ENCODE assay signal across 8 cellular contexts in the genomic region with DNA sequence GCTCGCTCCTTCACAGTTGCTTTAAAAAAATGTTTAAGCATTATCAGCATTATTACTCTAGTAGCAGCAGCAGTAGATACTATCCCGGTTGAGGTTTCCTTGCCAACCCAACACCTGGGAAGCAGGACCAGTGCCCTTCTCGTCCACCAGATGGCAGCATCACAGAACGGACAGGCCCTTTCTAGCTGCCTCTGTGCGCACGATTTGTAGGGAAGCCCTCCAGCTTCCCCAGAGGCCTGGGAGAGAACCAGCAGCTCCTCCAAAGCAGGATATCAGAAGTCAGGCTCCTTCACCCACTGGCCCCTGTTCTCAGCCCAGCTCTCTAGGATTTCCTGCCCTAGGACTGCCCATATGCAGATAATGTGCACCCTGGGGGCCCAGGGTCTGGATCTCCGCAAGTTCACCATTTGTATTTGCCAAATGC. TPM values are rescaled to one million over a fixed set of nuclear protein-coding genes. Genes with fewer than 3 reads are reported as not detected.
DNase-seq lines count a peak whose midpoint lies in the region; ATAC-seq and TF ChIP-seq lines count a peak whose summit lies in the region.

No MANE protein-coding gene starts in this region.

- peaks cover 0 to 2% of the 10 kb centered on the region in 2 donors for H3K9me3 Mint-ChIP-seq in activated T-cell treated with anti-CD3 and anti-CD28 coated beads, Interleukin-2, amount 50 U/mL, for 72 hours
- H3K9me3 Mint-ChIP-seq in neural progenitor cell = no peaks in the 10 kb centered on the region

- H2AFZ ChIP-seq in neural progenitor cell (replicated peaks) = peak overlapping the region; percentile 93

- H4K20me1 ChIP-seq in neural progenitor cell (ENCODE audit: low read depth) = no peaks in the 10 kb centered on the region

- intact Hi-C loops in stomach (cut with DNase I; ENCODE audit: low total_unique reads) = loop anchor here (10.0 kb wide), 1 partner anchor 507 kb away; no protein-coding TSS in a partner anchor

- H3K4me1 ChIP-seq in Peyer's patch (no peaks in the 10 kb centered on the region), neural progenitor cell (no peaks in the 10 kb centered on the region), stomach (peaks cover 0 to 4% (median 2%) of the 10 kb centered on the region in 4 donors)

- no peak overlapping the region for H3K9ac ChIP-seq in neural progenitor cell

- peak; percentile 33 to 81 (median 77) for TF ChIP-seq CTCF in Peyer's patch (IDR thresholded peaks at IDR 0.05)
- peak; percentile 100 for TF ChIP-seq CTCF in fibroblast of the aortic adventitia (IDR thresholded peaks at IDR 0.05; ENCODE audit: insufficient read depth, low read length)
- TF ChIP-seq CTCF in neural progenitor cell (IDR thresholded peaks at IDR 0.05) = peak; percentile 98
- TF ChIP-seq CTCF in stomach (IDR thresholded peaks at IDR 0.05) = peak in 5 of 7 experiments; percentile 74 to 93 (median 85)

- peak; percentile 88 for ATAC-seq in GM21576 (IDR thresholded peaks at IDR 0.05; ENCODE audit: unreplicated experiment)
- peak; percentile 83 for ATAC-seq in activated T-cell treated with anti-CD3 and anti-CD28 coated beads, Interleukin-2, amount 50 U/mL, for 72 hours (replicated peaks in 1 of 2)

- H3K4me3 Mint-ChIP-seq in activated T-cell treated with anti-CD3 and anti-CD28 coated beads, Interleukin-2, amount 50 U/mL, for 72 hours = no peak overlapping the region
- no peak overlapping the region for H3K4me3 Mint-ChIP-seq in neural progenitor cell

- no peaks in the 10 kb centered on the region for H3K27me3 Mint-ChIP-seq in activated T-cell treated with anti-CD3 and anti-CD28 coated beads, Interleukin-2, amount 50 U/mL, for 72 hours (ENCODE audit: low read depth)
- no peaks in the 10 kb centered on the region for H3K27me3 Mint-ChIP-seq in neural progenitor cell (ENCODE audit: insufficient read depth, low read depth)

- H3K4me1 Mint-ChIP-seq in activated T-cell treated with anti-CD3 and anti-CD28 coated beads, Interleukin-2, amount 50 U/mL, for 72 hours (ENCODE audit: low read depth) = no peaks in the 10 kb centered on the region
- H3K4me1 Mint-ChIP-seq in neural progenitor cell = no peaks in the 10 kb centered on the region

- 3 to 18% (median 15%) methylated on average over 6 to 7 of the region's 7 CpGs for whole genome bisulfite sequencing in stomach, 5 donors

- no peak overlapping the region for H3K27ac Mint-ChIP-seq in activated T-cell treated with anti-CD3 and anti-CD28 coated beads, Interleukin-2, amount 50 U/mL, for 72 hours
- no peak overlapping the region for H3K27ac Mint-ChIP-seq in neural progenitor cell

- H3K36me3 ChIP-seq in Peyer's patch (no peaks in the 10 kb centered on the region), neural progenitor cell (no peaks in the 10 kb centered on the region), stomach (no peaks in the 10 kb centered on the region)

- H3K9me3 ChIP-seq in Peyer's patch (no peaks in the 10 kb centered on the region), neural progenitor cell (ENCODE audit: low read depth) (no peaks in the 10 kb centered on the region), stomach (no peaks in the 10 kb centered on the region)

- H3K4me3 ChIP-seq in Peyer's patch (no peak overlapping the region), fibroblast of the aortic adventitia (ENCODE audit: low read depth, low read length) (no peak overlapping the region), neural progenitor cell (no peak overlapping the region), stomach (no peak overlapping the region)

- TF ChIP-seq POLR2A in Peyer's patch (IDR thresholded peaks at IDR 0.05) (no peak), stomach (IDR thresholded peaks at IDR 0.05) (no peak)

- H3K27me3 ChIP-seq in Peyer's patch (no peaks in the 10 kb centered on the region), neural progenitor cell (no peaks in the 10 kb centered on the region), stomach (peaks cover 0 to 13% (median 0%) of the 10 kb centered on the region in 3 donors)

- H3K79me2 ChIP-seq in neural progenitor cell (ENCODE audit: low read depth) = no peaks in the 10 kb centered on the region

- no peak overlapping the region for H3K4me2 ChIP-seq in neural progenitor cell

- no peaks in the 10 kb centered on the region for H3F3A ChIP-seq in neural progenitor cell (ENCODE audit: low read depth)

- no peaks in the 10 kb centered on the region for H3K36me3 Mint-ChIP-seq in activated T-cell treated with anti-CD3 and anti-CD28 coated beads, Interleukin-2, amount 50 U/mL, for 72 hours (ENCODE audit: insufficient read depth in 2 of 2)
- no peaks in the 10 kb centered on the region for H3K36me3 Mint-ChIP-seq in neural progenitor cell

- no peak overlapping the region for H3K27ac ChIP-seq in Peyer's patch
- H3K27ac ChIP-seq in neural progenitor cell = no peak overlapping the region
- no peak overlapping the region for H3K27ac ChIP-seq in stomach

- no peak for TF ChIP-seq EP300 in stomach (IDR thresholded peaks at IDR 0.05)

- DNase-seq in DMS153 (lab: John Stamatoyannopoulos, UW) (peak; percentile 66), LHCN-M2 (ENCODE audit: low read depth) (peak; percentile 89), Peyer's patch (peak; percentile 49 to 87 (median 70)), fibroblast of the aortic adventitia (ENCODE audit: low read depth) (peak; percentile 85), neural progenitor cell (ENCODE audit: low spot score) (peak; percentile 90), stomach (peak; percentile 82)
- DNase-seq in activated T-cell treated with anti-CD3 and anti-CD28 coated beads, Interleukin-2, amount 50 U/mL, for 72 hours = peak; percentile 67 to 70

RNA-seq across cellular contexts. Expression of gene ESYT3, which starts 16.8 kb away (rescaled TPM):
- total RNA-seq in LHCN-M2 (2014; rRNA removed) (0.90 and 1.0 TPM in 2 replicates), Peyer's patch (1 to 10 TPM in 2 of 4 donors, under 1 TPM in 2; 0.35 to 2.5 (median 1.5) TPM), fibroblast of the aortic adventitia (ENCODE audit: low replicate concordance) (0.27 and 0.65 TPM in 2 replicates), neural progenitor cell (ENCODE audit: low replicate concordance) (0.59 and 1.4 TPM in 2 replicates), stomach (1 to 10 TPM in 4 of 5 donors, not detected in 1; 2.8 to 7.1 (median 4.2) TPM)
- polyA plus RNA-seq in LHCN-M2 (2012) = 0.23 TPM
- total RNA-seq in activated T-cell treated with anti-CD3 and anti-CD28 coated beads, Interleukin-2, amount 50 U/mL, for 72 hours = 1 to 10 TPM in 1 of 2 donors, under 1 TPM in 1; 0.22 to 1.1 TPM
- under 1 TPM; 0.44 to 0.53 (median 0.46) TPM for polyA plus RNA-seq in stomach
